Comparison of ENCODE assay signal across 9 cellular contexts in the genomic region with DNA sequence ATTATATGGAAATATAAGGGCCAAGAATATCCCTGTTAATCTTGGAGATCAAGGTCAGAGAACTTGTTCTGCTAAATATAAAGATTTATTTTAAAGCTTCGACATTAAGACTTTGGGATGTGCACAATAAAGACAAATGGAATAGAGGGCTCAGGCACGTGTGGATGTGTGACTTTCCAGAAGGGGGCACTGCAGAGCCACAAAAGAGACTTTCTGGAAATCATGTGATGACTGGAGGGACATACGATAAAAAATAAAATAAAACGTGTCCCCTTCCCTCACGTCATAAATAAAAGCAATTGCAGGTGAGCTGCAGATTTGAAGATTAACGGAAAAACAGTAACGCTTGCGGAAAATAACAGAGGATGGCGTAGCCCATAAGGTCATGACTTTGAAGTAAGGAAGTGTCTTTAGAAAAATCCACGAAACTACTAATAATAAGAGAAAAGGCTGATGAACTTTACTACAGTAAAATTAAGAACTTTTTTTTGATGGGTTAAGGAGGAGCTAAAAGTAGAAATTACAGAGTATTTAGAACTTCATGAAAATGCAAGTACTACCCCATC. TPM values are rescaled to one million over a fixed set of nuclear protein-coding genes. Genes with fewer than 3 reads are reported as not detected.
DNase-seq lines count a peak whose midpoint lies in the region; ATAC-seq, FAIRE-seq and TF ChIP-seq lines count a peak whose summit lies in the region.
"Had no signal": no experiment of that assay in that cellular context is flagged by ENCODE, and none has a peak within 500 bp of the region (broad histone marks: within the 10 kb centered on the region; RNA-seq: fewer than 3 reads in every experiment).

No MANE protein-coding gene starts in this region.

- H2BK120ac ChIP-seq in H1 (replicated peaks; ENCODE audit: low read depth, low read length): no peak overlapping the region

- TF ChIP-seq EP300 in H1 (IDR thresholded peaks at IDR 0.05; ENCODE audit: borderline replicate concordance in 1 of 2, low read depth in 2 of 2, low read length in 2 of 2): no peak

- H3K27ac Mint-ChIP-seq in natural killer cell treated with Interleukin-12 subunit alpha and Interleukin-12 subunit beta and Interleukin-15 and Interleukin-18, amount 100 ng/mL, for 72 hours: peak overlapping the region in 1 of 2 donors; percentile 76

- no peak overlapping the region for H3K18ac ChIP-seq in H1 (ENCODE audit: extremely low read depth, low read length)

- no peaks in the 10 kb centered on the region for H3K9me3 Mint-ChIP-seq in natural killer cell treated with Interleukin-12 subunit alpha and Interleukin-12 subunit beta and Interleukin-15 and Interleukin-18, amount 100 ng/mL, for 72 hours

- no peaks in the 10 kb centered on the region for H3K9me2 ChIP-seq in Loucy (replicated peaks; ENCODE audit: low read depth, low read length)

- H3K4me3 Mint-ChIP-seq in natural killer cell treated with Interleukin-12 subunit alpha and Interleukin-12 subunit beta and Interleukin-15 and Interleukin-18, amount 100 ng/mL, for 72 hours: no peak overlapping the region

- no peaks in the 10 kb centered on the region for H3K36me3 Mint-ChIP-seq in natural killer cell treated with Interleukin-12 subunit alpha and Interleukin-12 subunit beta and Interleukin-15 and Interleukin-18, amount 100 ng/mL, for 72 hours

- H4K5ac ChIP-seq in H1 (ENCODE audit: insufficient read length, low read depth, low read length): no peak overlapping the region

- H3K4me1 Mint-ChIP-seq in natural killer cell treated with Interleukin-12 subunit alpha and Interleukin-12 subunit beta and Interleukin-15 and Interleukin-18, amount 100 ng/mL, for 72 hours (ENCODE audit: low read depth in 2 of 2): peaks cover 3 to 5% of the 10 kb centered on the region in 2 donors

- H4K20me1 ChIP-seq in Loucy (ENCODE audit: insufficient read depth, low read length, poor library complexity, severe bottlenecking) (no peaks in the 10 kb centered on the region), H1 (replicated peaks in 1 of 2; ENCODE audit: control insufficient read depth in 1 of 2, insufficient read depth in 2 of 2, low read length in 2 of 2) (no peaks in the 10 kb centered on the region)

- H4K8ac ChIP-seq in H1 (ENCODE audit: extremely low read depth, insufficient read depth, low read length): no peak overlapping the region

- no peak overlapping the region for H4K91ac ChIP-seq in H1 (replicated peaks; ENCODE audit: insufficient read length, low read length)

- no peaks in the 10 kb centered on the region for H3K79me1 ChIP-seq in H1 (ENCODE audit: low read depth, low read length)

- H2AK5ac ChIP-seq in H1 (ENCODE audit: low read depth, low read length): no peak overlapping the region

- POLR2A ChIA-PET in H1 (lab: Charles Lee; ENCODE audit: partially characterized antibody): interaction anchor here (1.1 kb wide), 1 partner anchor 14 kb away, joined by 4 read pairs; no protein-coding TSS in a partner anchor

- no peaks in the 10 kb centered on the region for H3K23me2 ChIP-seq in H1 (ENCODE audit: low read depth, low read length)

- no peak overlapping the region for H3K9ac ChIP-seq in Loucy (ENCODE audit: low read depth, low read length, poor library complexity, severe bottlenecking)
- no peak overlapping the region for H3K9ac ChIP-seq in H1 (replicated peaks in 1 of 4; ENCODE audit: extremely low read depth in 1 of 4, low read depth in 3 of 4, low read length in 3 of 4)

- no peaks in the 10 kb centered on the region for H3K4me1 ChIP-seq in Loucy (ENCODE audit: insufficient read depth, low read length, poor library complexity, severe bottlenecking)
- H3K4me1 ChIP-seq in H1 (replicated peaks in 1 of 4; ENCODE audit: control insufficient read depth in 3 of 4, insufficient read depth in 4 of 4, low read length in 3 of 4): no peaks in the 10 kb centered on the region

- DNase-seq in Daoy (ENCODE audit: low read depth): peak; percentile 54
- peak; percentile 74 for DNase-seq in activated CD4-positive, alpha-beta T cell treated with anti-CD3 and anti-CD28 coated beads for 48 hours
- peak in 1 of 2 experiments; percentile 76 for DNase-seq in H1 (ENCODE audit: low read depth in 1 of 2, low spot score in 2 of 2)
- DNase-seq in natural killer cell treated with Interleukin-12 subunit alpha and Interleukin-12 subunit beta and Interleukin-15 and Interleukin-18, amount 100 ng/mL, for 72 hours (ENCODE audit: low spot score): peak; percentile 71
- no peak for DNase-seq in NCI-H510A (lab: John Stamatoyannopoulos, UW)

- ATAC-seq in natural killer cell treated with Interleukin-12 subunit alpha and Interleukin-12 subunit beta and Interleukin-15 and Interleukin-18, amount 100 ng/mL, for 72 hours: no peak
- ATAC-seq in GM18502 (IDR thresholded peaks at IDR 0.05; ENCODE audit: poor library complexity, unreplicated experiment): no peak
- no peak for ATAC-seq in HG02623 (IDR thresholded peaks at IDR 0.05; ENCODE audit: unreplicated experiment)

- no peak overlapping the region for H3K23ac ChIP-seq in H1 (ENCODE audit: insufficient read length)

- FAIRE-seq in H1 (lab: Jason Lieb, UNC): no peak

- H3K14ac ChIP-seq in H1 (ENCODE audit: insufficient read length): no peak overlapping the region

- no peaks in the 10 kb centered on the region for H3K79me2 ChIP-seq in Loucy (ENCODE audit: insufficient read depth, low read length)
- H3K79me2 ChIP-seq in H1 (ENCODE audit: control insufficient read depth in 1 of 2, insufficient read depth in 2 of 2, low read length in 2 of 2): no peaks in the 10 kb centered on the region

- TF ChIP-seq POLR2A in H1 (IDR thresholded peaks at IDR 0.05; ENCODE audit: control extremely low read depth in 1 of 2, low read depth in 2 of 2, low read length in 2 of 2): no peak

- H2BK15ac ChIP-seq in H1 (ENCODE audit: low read length): no peak overlapping the region

- H2AFZ ChIP-seq in Loucy (ENCODE audit: low read length) (no peak overlapping the region), H1 (ENCODE audit: low read length) (0 out of 2 replicates have a peak overlapping the region, but pooled peaks have one; percentile 55)

- H3K56ac ChIP-seq in H1 (replicated peaks; ENCODE audit: insufficient read length, low read depth, low read length): no peak overlapping the region

- H2BK20ac ChIP-seq in H1 (ENCODE audit: low read length): no peak overlapping the region

- H3K36me3 ChIP-seq in Loucy (ENCODE audit: insufficient read depth, low read length) (no peaks in the 10 kb centered on the region), H1 (ENCODE audit: control insufficient read depth in 2 of 4, insufficient read depth in 4 of 4, low read length in 3 of 4) (no peaks in the 10 kb centered on the region)

- no peak overlapping the region for H3K4me3 ChIP-seq in Loucy (ENCODE audit: low read length, poor library complexity, severe bottlenecking)
- H3K4me3 ChIP-seq in H1 (ENCODE audit: extremely low read depth in 1 of 4, insufficient read depth in 2 of 4, low read depth in 3 of 4, low read length in 4 of 4): no peak overlapping the region

- WGBS in H1 (ENCODE audit: extremely low coverage in 1 of 2, insufficient coverage in 1 of 2, insufficient read length in 1 of 2, insufficient replicate concordance in 2 of 2, low coverage in 1 of 2, low lambda C conversion rate in 2 of 2, missing lambda C conversion rate in 1 of 2), 2 experiments: 63% methylated on average over 10 of the region's 10 CpGs; no CpG with 5 or more reads in 1 of the 2 experiments

- no peaks in the 10 kb centered on the region for H3K9me3 ChIP-seq in Loucy (ENCODE audit: insufficient read depth, low read depth, low read length)
- no peaks in the 10 kb centered on the region for H3K9me3 ChIP-seq in H1 (ENCODE audit: insufficient read depth in 2 of 2, low read depth in 1 of 2, low read length in 1 of 2)

- peak; percentile 76 for TF ChIP-seq CTCF in Loucy (conservative IDR thresholded peaks at IDR 0.05; ENCODE audit: low read length)
- peak; percentile 30 to 67 (median 64) for TF ChIP-seq CTCF in H1 (IDR thresholded peaks at IDR 0.05; ENCODE audit: control extremely low read depth in 1 of 3, insufficient read depth in 1 of 3, low read depth in 1 of 3, low read length in 3 of 3)

- peak; percentile 74 to 76 for TF ChIP-seq RAD21 in H1 (IDR thresholded peaks at IDR 0.05 in 1 of 2, conservative IDR thresholded peaks at IDR 0.05 in 1 of 2; ENCODE audit: low read depth in 2 of 2, low read length in 2 of 2)

- no peaks in the 10 kb centered on the region for H3F3A ChIP-seq in Loucy (ENCODE audit: low read depth)

- H2BK12ac ChIP-seq in H1 (ENCODE audit: low read depth, low read length): no peak overlapping the region

- H2BK5ac ChIP-seq in H1 (ENCODE audit: low read depth, low read length): no peak overlapping the region

- no peak overlapping the region for H3K4ac ChIP-seq in H1 (replicated peaks; ENCODE audit: insufficient read length, low read depth, low read length)

- no peak overlapping the region for H3K27ac ChIP-seq in H1 (ENCODE audit: low read depth, low read length)

- H3K27me3 ChIP-seq in Loucy (ENCODE audit: insufficient read depth, low read length, poor library complexity, severe bottlenecking) (no peaks in the 10 kb centered on the region), H1 (replicated peaks in 1 of 4; ENCODE audit: control insufficient read depth in 3 of 4, extremely low read depth in 1 of 4, insufficient read depth in 3 of 4, low read length in 3 of 4) (peaks cover 0 to 2% (median 0%) of the 10 kb centered on the region in 4 experiments; a peak in 1 of 7 replicates)

- no peak overlapping the region for H3K4me2 ChIP-seq in Loucy (ENCODE audit: low read depth, low read length, poor library complexity, severe bottlenecking)
- no peak overlapping the region for H3K4me2 ChIP-seq in H1 (ENCODE audit: insufficient read depth in 1 of 2, low read depth in 2 of 2, low read length in 2 of 2)

- CTCF ChIA-PET in H1 (lab: Charles Lee; ENCODE audit: partially characterized antibody): interaction anchor here (0.6 to 6.9 kb wide), 24 partner anchors 8 to 644 kb away, joined by 3 to 76 read pairs (median 3); partner anchors contain the start of gene ENGASE

- H3K27me3 Mint-ChIP-seq in natural killer cell treated with Interleukin-12 subunit alpha and Interleukin-12 subunit beta and Interleukin-15 and Interleukin-18, amount 100 ng/mL, for 72 hours: peaks cover 0 to 3% of the 10 kb centered on the region in 2 donors

RNA-seq across cellular contexts. Expression of gene ENGASE, which starts 9.4 kb away (rescaled TPM):
- 6.3 and 7.7 TPM in 2 replicates for total RNA-seq in Daoy (2014; rRNA removed; shearing (Covaris generic))
- 30.6 and 36.1 TPM in 2 replicates for total RNA-seq in H1 (2021; fragmentation: NEBNext Ultra II Directional; extraction: Animal tissue kit (Norgen Biotek cat#: 25700))
- polyA plus RNA-seq in H1 (2011; rRNA removed): 9.3 and 18.8 TPM in 2 replicates
- 22.9 TPM for polyA plus RNA-seq in H1 (2011; cell fraction: cytosol; rRNA removed)
- polyA plus RNA-seq in H1 (2011; cell fraction: nucleus; rRNA removed): 218 TPM
- 18.7 to 30.4 TPM (median 25.2 TPM) in 4 replicates for polyA plus RNA-seq in H1 (2012, experiment 1 of 2)
- 8.1 TPM for polyA plus RNA-seq in H1 (2012, experiment 2 of 2)
- 13.4 TPM for polyA plus RNA-seq in H1 (2013, experiment 1 of 2)
- 12.1 TPM for polyA plus RNA-seq in H1 (2013, experiment 2 of 2)
- polyA minus RNA-seq in H1 (2011; rRNA and poly(A)+ RNA removed): 9.8 and 10.3 TPM in 2 replicates
- polyA minus RNA-seq in H1 (2011; cell fraction: cytosol; rRNA and poly(A)+ RNA removed): 17.5 TPM
- polyA minus RNA-seq in H1 (2011; cell fraction: nucleus; rRNA and poly(A)+ RNA removed): 28.1 TPM
- total RNA-seq in natural killer cell treated with Interleukin-12 subunit alpha and Interleukin-12 subunit beta and Interleukin-15 and Interleukin-18, amount 100 ng/mL, for 72 hours: 10 to 100 TPM; 37.2 to 54.2 TPM

RNA-seq across cellular contexts. Expression of gene C1QTNF1, which starts 41.2 kb away (rescaled TPM):
- 33.0 and 42.5 TPM in 2 replicates for total RNA-seq in Daoy (2014; rRNA removed; shearing (Covaris generic))
- 2.5 and 3.5 TPM in 2 replicates for total RNA-seq in H1 (2021; fragmentation: NEBNext Ultra II Directional; extraction: Animal tissue kit (Norgen Biotek cat#: 25700))
- 1.5 and 2.1 TPM in 2 replicates for polyA plus RNA-seq in H1 (2011; rRNA removed)
- 1.1 TPM for polyA plus RNA-seq in H1 (2011; cell fraction: cytosol; rRNA removed)
- polyA plus RNA-seq in H1 (2011; cell fraction: nucleus; rRNA removed): 1.8 TPM
- polyA plus RNA-seq in H1 (2012, experiment 1 of 2): 1.4 to 2.4 TPM (median 1.9 TPM) in 4 replicates
- 2.1 TPM for polyA plus RNA-seq in H1 (2012, experiment 2 of 2)
- polyA plus RNA-seq in H1 (2013, experiment 1 of 2): 0.83 TPM
- polyA plus RNA-seq in H1 (2013, experiment 2 of 2): 0.87 TPM
- polyA minus RNA-seq in H1 (2011; rRNA and poly(A)+ RNA removed): 0.44 and 0.49 TPM in 2 replicates
- polyA minus RNA-seq in H1 (2011; cell fraction: cytosol; rRNA and poly(A)+ RNA removed): 0.95 TPM
- 1.3 TPM for polyA minus RNA-seq in H1 (2011; cell fraction: nucleus; rRNA and poly(A)+ RNA removed)
- total RNA-seq in natural killer cell treated with Interleukin-12 subunit alpha and Interleukin-12 subunit beta and Interleukin-15 and Interleukin-18, amount 100 ng/mL, for 72 hours: not detected
- total RNA-seq: T-helper 2 cell treated with Interferon-gamma antibody and Interleukin-4, amounts not matched to agents 100 ng/mL and 5 ng/mL, for 36 hours had no signal

RNA-seq across cellular contexts. Expression of gene CANT1, which starts 55.6 kb away (rescaled TPM):
- total RNA-seq in Daoy (2014; rRNA removed; shearing (Covaris generic)): 62.9 and 81.9 TPM in 2 replicates
- 30.7 and 32.6 TPM in 2 replicates for total RNA-seq in H1 (2021; fragmentation: NEBNext Ultra II Directional; extraction: Animal tissue kit (Norgen Biotek cat#: 25700))
- 23.0 and 28.3 TPM in 2 replicates for polyA plus RNA-seq in H1 (2011; rRNA removed)
- 19.0 TPM for polyA plus RNA-seq in H1 (2011; cell fraction: cytosol; rRNA removed)
- polyA plus RNA-seq in H1 (2011; cell fraction: nucleus; rRNA removed): 28.5 TPM
- polyA plus RNA-seq in H1 (2012, experiment 1 of 2): 19.2 to 24.9 TPM (median 22.0 TPM) in 4 replicates
- 28.3 TPM for polyA plus RNA-seq in H1 (2012, experiment 2 of 2)
- 21.6 TPM for polyA plus RNA-seq in H1 (2013, experiment 1 of 2)
- polyA plus RNA-seq in H1 (2013, experiment 2 of 2): 24.5 TPM
- 23.3 and 23.8 TPM in 2 replicates for polyA minus RNA-seq in H1 (2011; rRNA and poly(A)+ RNA removed)
- polyA minus RNA-seq in H1 (2011; cell fraction: cytosol; rRNA and poly(A)+ RNA removed): 28.7 TPM
- 13.1 TPM for polyA minus RNA-seq in H1 (2011; cell fraction: nucleus; rRNA and poly(A)+ RNA removed)
- 10 to 100 TPM; 65.7 to 72.3 TPM for total RNA-seq in natural killer cell treated with Interleukin-12 subunit alpha and Interleukin-12 subunit beta and Interleukin-15 and Interleukin-18, amount 100 ng/mL, for 72 hours
